ENCODE assay signal across 16 cellular contexts in genomic region chr1:150477320-150477719, GRCh38. TPM values are rescaled to one million over a fixed set of nuclear protein-coding genes. Genes with fewer than 3 reads are reported as not detected.
DNase-seq lines count a peak whose midpoint lies in the region; ATAC-seq and TF ChIP-seq lines count a peak whose summit lies in the region.
"Had no signal": no experiment of that assay in that cellular context is flagged by ENCODE, and none has a peak within 500 bp of the region (broad histone marks: within the 10 kb centered on the region; RNA-seq: fewer than 3 reads in every experiment).

No MANE protein-coding gene starts in this region.

- no peaks in the 10 kb centered on the region for H3K36me3 Mint-ChIP-seq in natural killer cell
- H3K36me3 Mint-ChIP-seq in natural killer cell treated with Interleukin-12 subunit alpha and Interleukin-12 subunit beta and Interleukin-15 and Interleukin-18, amount 100 ng/mL, for 72 hours = no peaks in the 10 kb centered on the region
- peaks cover under 1% of the 10 kb centered on the region for H3K36me3 Mint-ChIP-seq in type B pancreatic cell

- H3K27ac Mint-ChIP-seq in natural killer cell (peak overlapping the region; percentile 35 to 41), type B pancreatic cell (peak overlapping the region; percentile 72)
- no peak overlapping the region for H3K27ac Mint-ChIP-seq in natural killer cell treated with Interleukin-12 subunit alpha and Interleukin-12 subunit beta and Interleukin-15 and Interleukin-18, amount 100 ng/mL, for 72 hours
- H3K27ac Mint-ChIP-seq: activated CD4-positive, alpha-beta T cell treated with anti-CD3 and anti-CD28 coated beads, Interleukin-2, amount 10 ng/mL, durations not matched to agents 24 days and 14 days had no signal

- peaks cover 4% of the 10 kb centered on the region for H3K4me1 ChIP-seq in lower lobe of right lung

- H3K4me1 Mint-ChIP-seq in natural killer cell (peaks cover 0 to 6% of the 10 kb centered on the region in 2 donors), type B pancreatic cell (ENCODE audit: unreplicated experiment) (peaks cover 51% of the 10 kb centered on the region)
- H3K4me1 Mint-ChIP-seq in natural killer cell treated with Interleukin-12 subunit alpha and Interleukin-12 subunit beta and Interleukin-15 and Interleukin-18, amount 100 ng/mL, for 72 hours (ENCODE audit: low read depth in 2 of 2) = peaks cover 0 to 3% of the 10 kb centered on the region in 2 donors

- H3K4me3 ChIP-seq in brain microvascular endothelial cell (ENCODE audit: low read depth, low read length) (no peak overlapping the region), lower lobe of right lung (no peak overlapping the region)

- H3K4me3 Mint-ChIP-seq in natural killer cell (no peak overlapping the region), type B pancreatic cell (no peak overlapping the region)
- no peak overlapping the region for H3K4me3 Mint-ChIP-seq in natural killer cell treated with Interleukin-12 subunit alpha and Interleukin-12 subunit beta and Interleukin-15 and Interleukin-18, amount 100 ng/mL, for 72 hours
- H3K4me3 Mint-ChIP-seq: activated CD4-positive, alpha-beta T cell treated with anti-CD3 and anti-CD28 coated beads, Interleukin-2, amount 10 ng/mL, durations not matched to agents 24 days and 14 days had no signal

- no peaks in the 10 kb centered on the region for H3K9me3 Mint-ChIP-seq in natural killer cell
- no peaks in the 10 kb centered on the region for H3K9me3 Mint-ChIP-seq in natural killer cell treated with Interleukin-12 subunit alpha and Interleukin-12 subunit beta and Interleukin-15 and Interleukin-18, amount 100 ng/mL, for 72 hours
- H3K9me3 Mint-ChIP-seq in type B pancreatic cell = no peaks in the 10 kb centered on the region
- H3K9me3 Mint-ChIP-seq: activated CD4-positive, alpha-beta T cell treated with anti-CD3 and anti-CD28 coated beads, Interleukin-2, amount 10 ng/mL, durations not matched to agents 24 days and 14 days had no signal

- H3K27ac ChIP-seq in brain microvascular endothelial cell = peak overlapping the region; percentile 52
- no peak overlapping the region for H3K27ac ChIP-seq in lower lobe of right lung

- H3K36me3 ChIP-seq in brain microvascular endothelial cell (replicated peaks) = peaks cover 3% of the 10 kb centered on the region
- H3K36me3 ChIP-seq in lower lobe of right lung = peaks cover 9% of the 10 kb centered on the region

- no peak for ATAC-seq in natural killer cell
- ATAC-seq in natural killer cell treated with Interleukin-12 subunit alpha and Interleukin-12 subunit beta and Interleukin-15 and Interleukin-18, amount 100 ng/mL, for 72 hours = no peak
- peak; percentile 35 to 52 for ATAC-seq in lower lobe of right lung
- ATAC-seq in HG02938 (IDR thresholded peaks at IDR 0.05; ENCODE audit: unreplicated experiment) = no peak

- intact Hi-C loops in natural killer cell (cut with micrococcal nuclease) = no loop called here
- intact Hi-C loops in lower lobe of right lung (cut with DNase I) = no loop called here

- no peak for DNase-seq in natural killer cell
- no peak for DNase-seq in natural killer cell treated with Interleukin-12 subunit alpha and Interleukin-12 subunit beta and Interleukin-15 and Interleukin-18, amount 100 ng/mL, for 72 hours (ENCODE audit: low spot score)
- DNase-seq in brain microvascular endothelial cell = no peak
- DNase-seq in lower lobe of right lung = no peak
- DNase-seq in type B pancreatic cell (ENCODE audit: extremely low spot score, unreplicated experiment) = no peak
- no peak for DNase-seq in NCI-H1092 (lab: John Stamatoyannopoulos, UW)
- no peak for DNase-seq in SHP77 (lab: John Stamatoyannopoulos, UW)
- DNase-seq: activated CD4-positive, alpha-beta T cell treated with anti-CD3 and anti-CD28 coated beads, Interleukin-2, amount 10 ng/mL, durations not matched to agents 24 days and 14 days; effector memory CD4-positive, alpha-beta T cell; head of caudate nucleus; NCI-H2029 treated with DMSO at 0.1 percent for 48 hours; stimulated activated CD8-positive, alpha-beta memory T cell treated with anti-CD3 and anti-CD28 coated beads, Interleukin-4, amount 100 ng/mL, for 48 hours; T-helper 1 cell had no signal

- in situ Hi-C loops in brain microvascular endothelial cell (cut with HindIII; ENCODE audit: low pct_ligation_motif_present, low sequenced_read_pairs) = no loop called here

- TF ChIP-seq CTCF in natural killer cell (IDR thresholded peaks at IDR 0.05) = no peak
- no peak for TF ChIP-seq CTCF in brain microvascular endothelial cell (IDR thresholded peaks at IDR 0.05; ENCODE audit: low read depth, low read length, missing control alignments)
- no peak for TF ChIP-seq CTCF in lower lobe of right lung (IDR thresholded peaks at IDR 0.05)
- no peak for TF ChIP-seq CTCF in type B pancreatic cell (conservative IDR thresholded peaks at IDR 0.05)

- no peaks in the 10 kb centered on the region for H3K9me3 ChIP-seq in lower lobe of right lung

- H3K27me3 Mint-ChIP-seq in natural killer cell (ENCODE audit: low read depth in 2 of 2) (no peaks in the 10 kb centered on the region), type B pancreatic cell (no peaks in the 10 kb centered on the region)
- no peaks in the 10 kb centered on the region for H3K27me3 Mint-ChIP-seq in natural killer cell treated with Interleukin-12 subunit alpha and Interleukin-12 subunit beta and Interleukin-15 and Interleukin-18, amount 100 ng/mL, for 72 hours

- H3K27me3 ChIP-seq in brain microvascular endothelial cell (replicated peaks) (no peaks in the 10 kb centered on the region), lower lobe of right lung (ENCODE audit: low read depth) (no peaks in the 10 kb centered on the region)

RNA-seq across cellular contexts. Expression of gene TARS2, which starts 9.9 kb away (rescaled TPM):
- total RNA-seq in natural killer cell = 10 to 100 TPM; 34.7 to 50.0 (median 44.9) TPM
- 10 to 100 TPM; 31.5 to 59.9 TPM for total RNA-seq in natural killer cell treated with Interleukin-12 subunit alpha and Interleukin-12 subunit beta and Interleukin-15 and Interleukin-18, amount 100 ng/mL, for 72 hours
- 23.7 TPM for total RNA-seq in lower lobe of right lung
- total RNA-seq in type B pancreatic cell (ENCODE audit: low replicate concordance) = 30.2 and 36.6 TPM in 2 replicates

RNA-seq across cellular contexts. Expression of gene ECM1, which starts 30.6 kb away (rescaled TPM):
- under 1 TPM in 2 of 3 donors, not detected in 1; 0.42 to 0.43 TPM for total RNA-seq in natural killer cell
- 1 to 10 TPM; 1.2 to 1.9 TPM for total RNA-seq in natural killer cell treated with Interleukin-12 subunit alpha and Interleukin-12 subunit beta and Interleukin-15 and Interleukin-18, amount 100 ng/mL, for 72 hours
- 16.9 TPM for total RNA-seq in lower lobe of right lung
- 31.5 and 33.8 TPM in 2 replicates for total RNA-seq in type B pancreatic cell (ENCODE audit: low replicate concordance)

RNA-seq across cellular contexts. Expression of gene FALEC, which starts 38.2 kb away (rescaled TPM):
- total RNA-seq in natural killer cell (not detected), lower lobe of right lung (not detected), type B pancreatic cell (ENCODE audit: low replicate concordance) (0.55 and 0.80 TPM in 2 replicates)
- not detected for total RNA-seq in natural killer cell treated with Interleukin-12 subunit alpha and Interleukin-12 subunit beta and Interleukin-15 and Interleukin-18, amount 100 ng/mL, for 72 hours
- total RNA-seq: activated CD4-positive, alpha-beta T cell treated with anti-CD3 and anti-CD28 coated beads, Interleukin-2, amount 10 ng/mL, durations not matched to agents 24 days and 14 days; liver; osteocyte had no signal

Comparison
In these comparisons a context has a peak if more than half of its experiments do, and no peak if none do; other contexts are left out.
1. H3K27ac Mint-ChIP-seq: peak in natural killer cell (2 of 2) and type B pancreatic cell (single experiment); none in natural killer cell treated with Interleukin-12 subunit alpha and Interleukin-12 subunit beta and Interleukin-15 and Interleukin-18, amount 100 ng/mL, for 72 hours (0 of 2).
2. ATAC-seq: peak in lower lobe of right lung (2 of 2); none in natural killer cell (0 of 3), natural killer cell treated with Interleukin-12 subunit alpha and Interleukin-12 subunit beta and Interleukin-15 and Interleukin-18, amount 100 ng/mL, for 72 hours (0 of 2) and HG02938 (single experiment).